8 cellular contexts compared by ENCODE assay signal in the genomic region with DNA sequence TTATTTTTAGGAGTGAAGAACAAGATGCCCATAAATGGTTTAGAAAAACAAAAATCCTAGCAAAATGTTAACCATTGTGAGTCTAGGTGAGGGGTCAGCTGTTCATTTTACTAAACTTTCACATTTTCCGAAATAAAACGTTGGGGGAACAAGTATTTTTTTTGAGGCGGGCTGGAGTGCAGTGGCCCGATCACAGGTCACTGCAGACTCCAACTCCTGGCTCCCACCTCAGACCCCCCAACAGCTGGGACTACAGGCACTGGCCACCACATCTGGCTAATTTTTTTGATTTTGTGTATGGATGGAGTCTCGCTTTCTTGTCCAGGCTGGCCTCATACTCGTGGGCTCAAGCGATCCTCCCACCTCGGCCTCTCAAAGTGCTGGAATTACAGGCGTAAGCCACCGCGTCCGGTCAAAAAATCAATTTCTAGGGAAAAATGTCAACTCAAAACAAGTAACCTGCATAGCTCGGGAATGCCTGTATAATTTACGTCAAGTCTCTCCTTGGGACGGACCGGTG. TPM values are rescaled to one million over a fixed set of nuclear protein-coding genes. Genes with fewer than 3 reads are reported as not detected.
DNase-seq lines count a peak whose midpoint lies in the region; ATAC-seq, FAIRE-seq and TF ChIP-seq lines count a peak whose summit lies in the region.

No MANE protein-coding gene starts in this region.

- TF ChIP-seq CTCF in astrocyte (IDR thresholded peaks at IDR 0.05; ENCODE audit: insufficient read depth, low read depth, low read length), result no peak

- peak overlapping the region; percentile 34 for H2AFZ ChIP-seq in astrocyte (ENCODE audit: low read depth, low read length)

- H3K27me3 Mint-ChIP-seq in CD8-positive, alpha-beta memory T cell, result peaks cover 0 to 2% of the 10 kb centered on the region in 2 donors
- no peaks in the 10 kb centered on the region for H3K27me3 Mint-ChIP-seq in astrocyte (ENCODE audit: low read depth, unreplicated experiment)
- H3K27me3 Mint-ChIP-seq in memory B cell, result no peaks in the 10 kb centered on the region

- no peaks in the 10 kb centered on the region for H3K27me3 ChIP-seq in CD8-positive, alpha-beta memory T cell (ENCODE audit: insufficient read depth, low read length, poor library complexity, severe bottlenecking)
- no peaks in the 10 kb centered on the region for H3K27me3 ChIP-seq in astrocyte (ENCODE audit: insufficient read depth, low read length)

- peaks cover 0 to 2% (median 0%) of the 10 kb centered on the region in 5 donors for H3K9me3 Mint-ChIP-seq in CD8-positive, alpha-beta memory T cell
- H3K9me3 Mint-ChIP-seq in astrocyte (ENCODE audit: unreplicated experiment), result peaks cover 2% of the 10 kb centered on the region
- no peaks in the 10 kb centered on the region for H3K9me3 Mint-ChIP-seq in memory B cell

- H3K4me1 ChIP-seq in CD8-positive, alpha-beta memory T cell (ENCODE audit: insufficient read depth, low read length), result peaks cover 10% of the 10 kb centered on the region
- peaks cover 10% of the 10 kb centered on the region for H3K4me1 ChIP-seq in astrocyte (ENCODE audit: insufficient read depth, low read length)

- H3K4me3 ChIP-seq in CD8-positive, alpha-beta memory T cell (ENCODE audit: low read length), result peak overlapping the region; percentile 92
- peak overlapping the region; percentile 80 for H3K4me3 ChIP-seq in astrocyte (ENCODE audit: insufficient read depth, low read depth, low read length)

- H3K27ac ChIP-seq in CD8-positive, alpha-beta memory T cell (ENCODE audit: low read depth, low read length), result peak overlapping the region; percentile 94
- peak overlapping the region; percentile 87 for H3K27ac ChIP-seq in astrocyte (ENCODE audit: low read depth, low read length)

- H3K79me2 ChIP-seq in astrocyte (ENCODE audit: insufficient read depth, low read length), result peaks cover 34% of the 10 kb centered on the region

- no peak for FAIRE-seq in astrocyte (lab: Jason Lieb, UNC)

- ATAC-seq in HG02943 (IDR thresholded peaks at IDR 0.05; ENCODE audit: low read depth, unreplicated experiment) (peak; percentile 2), memory B cell (ENCODE audit: low read depth) (no peak), HG03565 (IDR thresholded peaks at IDR 0.05; ENCODE audit: unreplicated experiment) (no peak)

- CTCF ChIA-PET in CD8-positive, alpha-beta memory T cell (lab: Charles Lee), result interaction anchor here (1.6 to 2.1 kb wide), 2 partner anchors 82 to 111 kb away, joined by 4 to 8 read pairs; partner anchors contain the start of genes NONO and ZMYM3

- POLR2A ChIA-PET in CD8-positive, alpha-beta memory T cell (lab: Charles Lee), result interaction anchor here (0.5 to 2.6 kb wide), 11 partner anchors 24 to 905 kb away, joined by 3 to 32 read pairs (median 5); partner anchors contain the start of genes NONO, OGT and ZMYM3

- H3K4me3 Mint-ChIP-seq in CD8-positive, alpha-beta memory T cell, result peak overlapping the region; percentile 86 to 99 (median 97)
- H3K4me3 Mint-ChIP-seq in astrocyte (ENCODE audit: unreplicated experiment) (peak overlapping the region; percentile 93), memory B cell (peak overlapping the region; percentile 99)

- no peak for DNase-seq in CD8-positive, alpha-beta memory T cell
- no peak for DNase-seq in astrocyte (ENCODE audit: low read depth)
- no peak for DNase-seq in memory B cell (ENCODE audit: low spot score in 2 of 2)
- DNase-seq in SW480 (ENCODE audit: low spot score), result no peak
- no peak for DNase-seq in SIG-M5 (lab: John Stamatoyannopoulos, UW)
- no peak for DNase-seq in NCI-H187 (lab: John Stamatoyannopoulos, UW)

- peak overlapping the region; percentile 89 to 98 (median 96) for H3K27ac Mint-ChIP-seq in CD8-positive, alpha-beta memory T cell
- H3K27ac Mint-ChIP-seq in astrocyte (ENCODE audit: unreplicated experiment) (peak overlapping the region; percentile 97), memory B cell (peak overlapping the region; percentile 98)

- H3K36me3 ChIP-seq in CD8-positive, alpha-beta memory T cell (ENCODE audit: insufficient read depth, low read length), result no peaks in the 10 kb centered on the region
- peaks cover 3% of the 10 kb centered on the region for H3K36me3 ChIP-seq in astrocyte (ENCODE audit: insufficient read depth, low read length)

- no peaks in the 10 kb centered on the region for H3K9me3 ChIP-seq in CD8-positive, alpha-beta memory T cell (ENCODE audit: low read length)
- H3K9me3 ChIP-seq in astrocyte (ENCODE audit: insufficient read depth, low read depth, low read length), result no peaks in the 10 kb centered on the region

- no peaks in the 10 kb centered on the region for H4K20me1 ChIP-seq in astrocyte (ENCODE audit: insufficient read depth, low read length)

- H3K4me2 ChIP-seq in astrocyte (ENCODE audit: low read length), result peak overlapping the region; percentile 94

- peaks cover 20 to 23% (median 21%) of the 10 kb centered on the region in 3 donors for H3K4me1 Mint-ChIP-seq in CD8-positive, alpha-beta memory T cell
- H3K4me1 Mint-ChIP-seq in astrocyte (ENCODE audit: low read depth, unreplicated experiment) (peaks cover 7% of the 10 kb centered on the region), memory B cell (peaks cover 13% of the 10 kb centered on the region)

- peaks cover 0 to 27% (median 0%) of the 10 kb centered on the region in 3 donors for H3K36me3 Mint-ChIP-seq in CD8-positive, alpha-beta memory T cell
- H3K36me3 Mint-ChIP-seq in astrocyte (ENCODE audit: low read depth, unreplicated experiment), result no peaks in the 10 kb centered on the region
- no peaks in the 10 kb centered on the region for H3K36me3 Mint-ChIP-seq in memory B cell

- peak overlapping the region; percentile 96 for H3K9ac ChIP-seq in astrocyte (ENCODE audit: low read length)

RNA-seq across cellular contexts. Expression of gene TAF1, which starts 0.7 kb away (rescaled TPM):
- 10 to 100 TPM; 34.0 to 34.7 TPM for total RNA-seq in CD8-positive, alpha-beta memory T cell
- 9.0 TPM for polyA plus RNA-seq in CD8-positive, alpha-beta memory T cell
- 23.3 and 24.8 TPM in 2 replicates for total RNA-seq in astrocyte
